ENCODE assay signal across 8 cellular contexts in genomic region chr17:29929544-29930398, GRCh38. TPM values are rescaled to one million over a fixed set of nuclear protein-coding genes. Genes with fewer than 3 reads are reported as not detected.
DNase-seq lines count a peak whose midpoint lies in the region; ATAC-seq and TF ChIP-seq lines count a peak whose summit lies in the region.

TSS of gene SSH2 (minus strand) at chr17:29930228. CDS start at chr17:29930000, 228 bp downstream.

- peaks cover 26% of the 10 kb centered on the region for H3K36me3 Mint-ChIP-seq in activated T-helper 17 cell treated with anti-CD3 and anti-CD28 coated beads, Interleukin-2, amount 50 U/mL, for 72 hours (ENCODE audit: low read depth)
- H3K36me3 Mint-ChIP-seq in natural killer cell treated with Interleukin-12 subunit alpha and Interleukin-12 subunit beta and Interleukin-15 and Interleukin-18, amount 100 ng/mL, for 72 hours, result no peaks in the 10 kb centered on the region

- DNase-seq in DMS53 treated with DMSO at 0.1 percent for 48 hours (lab: John Stamatoyannopoulos, UW; ENCODE audit: unreplicated experiment) (peak; percentile 81), M059J (ENCODE audit: low read depth) (peak; percentile 90), RWPE2 (ENCODE audit: low spot score) (peak; percentile 93), fibroblast of pulmonary artery (ENCODE audit: low read depth) (peak; percentile 83)
- peak; percentile 92 for DNase-seq in natural killer cell treated with Interleukin-12 subunit alpha and Interleukin-12 subunit beta and Interleukin-15 and Interleukin-18, amount 100 ng/mL, for 72 hours (ENCODE audit: low spot score)
- peak; percentile 91 for DNase-seq in stimulated activated naive CD8-positive, alpha-beta T cell treated with anti-CD3 and anti-CD28 coated beads, Interleukin-15, Interleukin-2, amounts not matched to agents 100 U/mL and 50 U/mL, for 24 hours

- TF ChIP-seq CTCF in RWPE2 (IDR thresholded peaks at IDR 0.05; ENCODE audit: poor library complexity, severe bottlenecking) (no peak), fibroblast of pulmonary artery (IDR thresholded peaks at IDR 0.05; ENCODE audit: low read length, missing control alignments) (no peak)

- H3K4me3 ChIP-seq in RWPE2 (ENCODE audit: severe bottlenecking), result peak within 1 kb of the TSS; percentile 62
- peak within 1 kb of the TSS; percentile 89 for H3K4me3 ChIP-seq in fibroblast of pulmonary artery (replicated peaks; ENCODE audit: low read depth, low read length)

- H3K27me3 Mint-ChIP-seq in activated T-helper 17 cell treated with anti-CD3 and anti-CD28 coated beads, Interleukin-2, amount 50 U/mL, for 72 hours, result no peaks in the 10 kb centered on the region
- H3K27me3 Mint-ChIP-seq in natural killer cell treated with Interleukin-12 subunit alpha and Interleukin-12 subunit beta and Interleukin-15 and Interleukin-18, amount 100 ng/mL, for 72 hours, result no peaks in the 10 kb centered on the region

- H3K36me3 ChIP-seq in RWPE2 (ENCODE audit: low read depth), result peaks cover 5% of the 10 kb centered on the region; the same call in 1 of the 2 replicates

- peak; percentile 51 for ATAC-seq in GM21825 (IDR thresholded peaks at IDR 0.05; ENCODE audit: unreplicated experiment)
- ATAC-seq in RWPE2 (ENCODE audit: low read depth), result peak; percentile 78
- ATAC-seq in activated T-helper 17 cell treated with anti-CD3 and anti-CD28 coated beads, Interleukin-2, amount 50 U/mL, for 72 hours (replicated peaks), result peak; percentile 86
- ATAC-seq in natural killer cell treated with Interleukin-12 subunit alpha and Interleukin-12 subunit beta and Interleukin-15 and Interleukin-18, amount 100 ng/mL, for 72 hours, result peak; percentile 91 to 94
- peak; percentile 79 for ATAC-seq in stimulated activated naive CD8-positive, alpha-beta T cell treated with anti-CD3 and anti-CD28 coated beads, Interleukin-15, Interleukin-2, amounts not matched to agents 100 U/mL and 50 U/mL, for 24 hours

- peaks cover 27% of the 10 kb centered on the region for H3K4me1 ChIP-seq in RWPE2 (ENCODE audit: insufficient read depth, poor library complexity, severe bottlenecking)

- H3K9me3 ChIP-seq in RWPE2 (ENCODE audit: severe bottlenecking), result no peaks in the 10 kb centered on the region

- H3K27me3 ChIP-seq in RWPE2 (ENCODE audit: insufficient read depth, poor library complexity, severe bottlenecking), result no peaks in the 10 kb centered on the region

- no peaks in the 10 kb centered on the region for H3K9me3 Mint-ChIP-seq in activated T-helper 17 cell treated with anti-CD3 and anti-CD28 coated beads, Interleukin-2, amount 50 U/mL, for 72 hours
- H3K9me3 Mint-ChIP-seq in natural killer cell treated with Interleukin-12 subunit alpha and Interleukin-12 subunit beta and Interleukin-15 and Interleukin-18, amount 100 ng/mL, for 72 hours, result no peaks in the 10 kb centered on the region

- no peak within 1 kb of the TSS for H3K4me3 Mint-ChIP-seq in activated T-helper 17 cell treated with anti-CD3 and anti-CD28 coated beads, Interleukin-2, amount 50 U/mL, for 72 hours
- no peak within 1 kb of the TSS for H3K4me3 Mint-ChIP-seq in natural killer cell treated with Interleukin-12 subunit alpha and Interleukin-12 subunit beta and Interleukin-15 and Interleukin-18, amount 100 ng/mL, for 72 hours

- no peak within 1 kb of the TSS for H3K27ac Mint-ChIP-seq in activated T-helper 17 cell treated with anti-CD3 and anti-CD28 coated beads, Interleukin-2, amount 50 U/mL, for 72 hours
- no peak within 1 kb of the TSS for H3K27ac Mint-ChIP-seq in natural killer cell treated with Interleukin-12 subunit alpha and Interleukin-12 subunit beta and Interleukin-15 and Interleukin-18, amount 100 ng/mL, for 72 hours

- peaks cover 15% of the 10 kb centered on the region for H3K4me1 Mint-ChIP-seq in activated T-helper 17 cell treated with anti-CD3 and anti-CD28 coated beads, Interleukin-2, amount 50 U/mL, for 72 hours
- H3K4me1 Mint-ChIP-seq in natural killer cell treated with Interleukin-12 subunit alpha and Interleukin-12 subunit beta and Interleukin-15 and Interleukin-18, amount 100 ng/mL, for 72 hours (ENCODE audit: low read depth in 2 of 2), result peaks cover 21 to 23% of the 10 kb centered on the region in 2 donors

- peak within 1 kb of the TSS; percentile 85 for H3K27ac ChIP-seq in RWPE2 (ENCODE audit: poor library complexity, severe bottlenecking)

RNA-seq across cellular contexts. Expression of gene SSH2, which starts in this region (rescaled TPM):
- total RNA-seq in M059J (2014; rRNA removed; shearing (Covaris generic)), result 11.8 and 16.7 TPM in 2 replicates
- total RNA-seq in activated T-helper 17 cell treated with anti-CD3 and anti-CD28 coated beads, Interleukin-2, amount 50 U/mL, for 72 hours, result 10 to 100 TPM; 49.7 to 50.0 TPM
- total RNA-seq in natural killer cell treated with Interleukin-12 subunit alpha and Interleukin-12 subunit beta and Interleukin-15 and Interleukin-18, amount 100 ng/mL, for 72 hours, result 10 to 100 TPM; 44.4 to 72.2 TPM

Comparison
In these comparisons a context has a peak if more than half of its experiments do, and no peak if none do; other contexts are left out.
1. Peak in every context shown above with its lines: DNase-seq, ATAC-seq, H3K4me3 ChIP-seq and H3K27ac ChIP-seq.